ENCODE assay signal across 9 cellular contexts in genomic region chr3:32457971-32458471, GRCh38. TPM values are rescaled to one million over a fixed set of nuclear protein-coding genes. Genes with fewer than 3 reads are reported as not detected.
A peak's percentile ranks its signal among the peaks of the same experiment; 100 is the strongest.
DNase-seq lines count a peak whose midpoint lies in the region; ATAC-seq, FAIRE-seq and TF ChIP-seq lines count a peak whose summit lies in the region.
"Had no signal": no experiment of that assay in that cellular context is flagged by ENCODE, and none has a peak within 500 bp of the region (broad histone marks: within the 10 kb centered on the region; RNA-seq: fewer than 3 reads in every experiment).

No MANE protein-coding gene starts in this region.

- H3K9me2 ChIP-seq in PC-9 (ENCODE audit: insufficient read depth) = no peaks in the 10 kb centered on the region

- intact Hi-C loops in kidney (cut with DNase I) = no loop called here
- intact Hi-C loops in PC-9 (cut with micrococcal nuclease; ENCODE audit: unreplicated experiment) = no loop called here

- no peaks in the 10 kb centered on the region for H3F3A ChIP-seq in PC-9 (ENCODE audit: insufficient read depth, low read depth)

- no peak overlapping the region for H3K9ac ChIP-seq in kidney (ENCODE audit: low read length in 2 of 2)

- FAIRE-seq in kidney (lab: Jason Lieb, UNC) (no peak), urothelium cell line (lab: Jason Lieb, UNC) (no peak)
- FAIRE-seq: TTC549 had no signal

- POLR2A ChIA-PET in PC-9 (lab: Charles Lee; ENCODE audit: unreplicated experiment) = no interaction called here

- H3K36me3 ChIP-seq in kidney (ENCODE audit: control insufficient read depth in 1 of 2, insufficient read depth in 2 of 2, low read length in 2 of 2) (no peaks in the 10 kb centered on the region), PC-9 (ENCODE audit: low read depth) (no peaks in the 10 kb centered on the region)

- DNase-seq in CD1c-positive myeloid dendritic cell (ENCODE audit: extremely low spot score) = peak; percentile 53
- peak; percentile 29 to 40 for DNase-seq in activated CD8-positive, alpha-beta memory T cell treated with anti-CD3 and anti-CD28 coated beads for 1 hour (ENCODE audit: extremely low read depth in 1 of 2, low read depth in 1 of 2)
- peak; percentile 17 for DNase-seq in iPS-NIHi7 (ENCODE audit: extremely low spot score)
- DNase-seq in kidney = no peak
- no peak for DNase-seq in PC-9
- no peak for DNase-seq in urothelium cell line (ENCODE audit: low spot score)
- no peak for DNase-seq in NCI-H1694 (lab: John Stamatoyannopoulos, UW)

- no peak for TF ChIP-seq CTCF in kidney (IDR thresholded peaks at IDR 0.05; ENCODE audit: borderline replicate concordance, extremely low read depth, insufficient read depth)
- TF ChIP-seq CTCF in PC-9 (conservative IDR thresholded peaks at IDR 0.05) = no peak

- no peak overlapping the region for H3K27ac ChIP-seq in kidney (ENCODE audit: low read depth in 2 of 2, low read length in 2 of 2)
- no peak overlapping the region for H3K27ac ChIP-seq in PC-9

- H3K4me3 ChIP-seq in kidney (ENCODE audit: low read length in 2 of 2) (no peak overlapping the region), PC-9 (no peak overlapping the region)

- no peaks in the 10 kb centered on the region for H3K9me3 ChIP-seq in kidney (ENCODE audit: control insufficient read depth in 1 of 2, low read length in 2 of 2)
- H3K9me3 ChIP-seq in PC-9 (ENCODE audit: insufficient read depth, low read depth) = no peaks in the 10 kb centered on the region

- CTCF ChIA-PET in PC-9 (lab: Charles Lee) = no interaction called here

- no peaks in the 10 kb centered on the region for H4K20me1 ChIP-seq in PC-9 (ENCODE audit: insufficient read depth)

- no TSS peak for BruUV-seq in PC-9 (replicated peaks; lab: Mats Ljungman, UMichigan)

- no peak overlapping the region for H3K4me2 ChIP-seq in PC-9

- no peaks in the 10 kb centered on the region for H3K27me3 ChIP-seq in PC-9 (ENCODE audit: insufficient read depth, low read depth)

- ATAC-seq in HG03442 (IDR thresholded peaks at IDR 0.05; ENCODE audit: unreplicated experiment) = peak; percentile 36

- no peaks in the 10 kb centered on the region for H3K79me2 ChIP-seq in PC-9 (ENCODE audit: low read depth)

- peaks cover 0 to 2% of the 10 kb centered on the region in 2 donors for H3K4me1 ChIP-seq in kidney (ENCODE audit: control insufficient read depth in 1 of 2, insufficient read depth in 1 of 2, low read depth in 1 of 2, low read length in 2 of 2)
- H3K4me1 ChIP-seq in PC-9 (replicated peaks; ENCODE audit: insufficient read depth) = no peaks in the 10 kb centered on the region

- no peak overlapping the region for H2AFZ ChIP-seq in PC-9

RNA-seq across cellular contexts. Expression of gene CMTM6, which starts 44.6 kb away (rescaled TPM):
- total RNA-seq in kidney (63.3 TPM), PC-9 (2021) (61.0 and 69.4 TPM in 2 replicates)
- polyA plus RNA-seq in kidney (ENCODE audit: insufficient read depth, low read depth, low replicate concordance) = 22.2 TPM

Comparison
In these comparisons a context has a peak if more than half of its experiments do, and no peak if none do; other contexts are left out.
1. DNase-seq: peak in CD1c-positive myeloid dendritic cell (single experiment), activated CD8-positive, alpha-beta memory T cell treated with anti-CD3 and anti-CD28 coated beads for 1 hour (2 of 2) and iPS-NIHi7 (single experiment); none in kidney (single experiment), PC-9 (0 of 2), urothelium cell line (single experiment) and NCI-H1694 (single experiment).